ENCODE assay signal across 18 cellular contexts in genomic region chr20:4856022-4856755, GRCh38. TPM values are rescaled to one million over a fixed set of nuclear protein-coding genes. Genes with fewer than 3 reads are reported as not detected.
DNase-seq lines count a peak whose midpoint lies in the region; ATAC-seq and TF ChIP-seq lines count a peak whose summit lies in the region.
"Had no signal": no experiment of that assay in that cellular context is flagged by ENCODE, and none has a peak within 500 bp of the region (broad histone marks: within the 10 kb centered on the region; RNA-seq: fewer than 3 reads in every experiment).

No MANE protein-coding gene starts in this region.

- H3K4me1 Mint-ChIP-seq in activated naive CD4-positive, alpha-beta T cell treated with anti-CD3 and anti-CD28 coated beads, Interleukin-2, amount 10 ng/mL, durations not matched to agents 7 days and 5 days: no peaks in the 10 kb centered on the region
- no peaks in the 10 kb centered on the region for H3K4me1 Mint-ChIP-seq in osteocyte (ENCODE audit: unreplicated experiment)
- H3K4me1 Mint-ChIP-seq in CD4-positive, alpha-beta T cell (ENCODE audit: low read depth): peaks cover 4% of the 10 kb centered on the region
- no peaks in the 10 kb centered on the region for H3K4me1 Mint-ChIP-seq in Calu3 (ENCODE audit: low read depth, unreplicated experiment)

- H3K4me3 ChIP-seq in liver (ENCODE audit: low read depth in 1 of 3, low read length in 3 of 3) (no peak overlapping the region), vagina (no peak overlapping the region)
- H3K4me3 ChIP-seq: K562, SJSA1 had no signal

- peak overlapping the region; percentile 21 to 56 for H3K27ac ChIP-seq in liver (ENCODE audit: low read depth in 1 of 2, low read length in 2 of 2)
- no peak overlapping the region for H3K27ac ChIP-seq in CD4-positive, alpha-beta T cell (ENCODE audit: low read depth, low read length)
- H3K27ac ChIP-seq in vagina: no peak overlapping the region
- H3K27ac ChIP-seq: SJSA1 had no signal

- POLR2A ChIA-PET in CD4-positive, alpha-beta T cell (lab: Charles Lee): no interaction called here

- no peak for TF ChIP-seq POLR2A in vagina (IDR thresholded peaks at IDR 0.05)

- BruUV-seq in Calu3 (replicated peaks; lab: Mats Ljungman, UMichigan): no TSS peak

- CTCF ChIA-PET in activated naive CD4-positive, alpha-beta T cell treated with anti-CD3 and anti-CD28 coated beads, Interleukin-2, amount 10 ng/mL, durations not matched to agents 7 days and 5 days (lab: Charles Lee): no interaction called here
- CTCF ChIA-PET in CD4-positive, alpha-beta T cell (lab: Charles Lee): interaction anchor here (0.7 kb wide), 1 partner anchor 434 kb away, joined by 4 read pairs; no protein-coding TSS in a partner anchor
- CTCF ChIA-PET in Calu3 (lab: Charles Lee): interaction anchor here (0.6 kb wide), 1 partner anchor 493 kb away, joined by 3 read pairs; no protein-coding TSS in a partner anchor

- no peaks in the 10 kb centered on the region for H3K9me3 ChIP-seq in liver (ENCODE audit: control insufficient read depth in 4 of 4, low read length in 3 of 4)
- H3K9me3 ChIP-seq in CD4-positive, alpha-beta T cell (ENCODE audit: control insufficient read depth, low read length): no peaks in the 10 kb centered on the region
- no peaks in the 10 kb centered on the region for H3K9me3 ChIP-seq in vagina
- H3K9me3 ChIP-seq: SJSA1 had no signal

- no peak for ATAC-seq in CD4-positive, alpha-beta T cell (ENCODE audit: poor library complexity)
- ATAC-seq: K562, Right ventricle myocardium inferior had no signal

- WGBS in liver: 88% methylated on average over 19 of the region's 19 CpGs

- peak overlapping the region; percentile 8 for H3K27ac Mint-ChIP-seq in activated naive CD4-positive, alpha-beta T cell treated with anti-CD3 and anti-CD28 coated beads, Interleukin-2, amount 10 ng/mL, durations not matched to agents 7 days and 5 days
- no peak overlapping the region for H3K27ac Mint-ChIP-seq in osteocyte (ENCODE audit: unreplicated experiment)
- no peak overlapping the region for H3K27ac Mint-ChIP-seq in CD4-positive, alpha-beta T cell
- H3K27ac Mint-ChIP-seq in Calu3 (ENCODE audit: unreplicated experiment): no peak overlapping the region

- no peak overlapping the region for H3K9ac ChIP-seq in liver (ENCODE audit: low read depth in 1 of 2, low read length in 2 of 2)

- H3K36me3 ChIP-seq in liver (ENCODE audit: control insufficient read depth in 4 of 4, insufficient read depth in 3 of 4, low read depth in 1 of 4, low read length in 3 of 4) (peaks cover 13 to 58% (median 54%) of the 10 kb centered on the region in 4 donors), vagina (peaks cover 0 to 46% of the 10 kb centered on the region in 2 donors)

- TF ChIP-seq CTCF in liver (IDR thresholded peaks at IDR 0.05; ENCODE audit: low read depth, low read length, missing input control) (no peak), osteocyte (IDR thresholded peaks at IDR 0.05) (no peak), Calu3 (IDR thresholded peaks at IDR 0.05; ENCODE audit: unreplicated experiment) (no peak), vagina (IDR thresholded peaks at IDR 0.05) (no peak)
- no peak for TF ChIP-seq CTCF in CD4-positive, alpha-beta T cell (IDR thresholded peaks at IDR 0.05)

- DNase-seq in activated naive CD4-positive, alpha-beta T cell treated with anti-CD3 and anti-CD28 coated beads, Interleukin-2, amount 10 ng/mL, durations not matched to agents 7 days and 5 days: no peak
- DNase-seq in activated naive CD4-positive, alpha-beta T cell (lab: John Stamatoyannopoulos, UW): no peak
- DNase-seq in osteocyte (ENCODE audit: extremely low spot score, unreplicated experiment) (peak; percentile 51), Calu3 (no peak), vagina (ENCODE audit: extremely low spot score in 2 of 2) (no peak)
- no peak for DNase-seq in CD4-positive, alpha-beta T cell
- DNase-seq: MM.1S, NCI-H1048, NCI-H1417 treated with DMSO at 0.1 percent for 48 hours, NCI-H187 treated with DMSO at 0.1 percent for 48 hours, NCI-H2107, NCI-H446 treated with DMSO at 0.1 percent for 48 hours, NCI-H526 treated with DMSO at 0.1 percent for 48 hours had no signal

- H3K27me3 Mint-ChIP-seq in activated naive CD4-positive, alpha-beta T cell treated with anti-CD3 and anti-CD28 coated beads, Interleukin-2, amount 10 ng/mL, durations not matched to agents 7 days and 5 days: no peaks in the 10 kb centered on the region
- H3K27me3 Mint-ChIP-seq in osteocyte (ENCODE audit: unreplicated experiment): no peaks in the 10 kb centered on the region
- no peaks in the 10 kb centered on the region for H3K27me3 Mint-ChIP-seq in CD4-positive, alpha-beta T cell
- H3K27me3 Mint-ChIP-seq in Calu3 (ENCODE audit: unreplicated experiment): no peaks in the 10 kb centered on the region

- intact Hi-C loops in CD4-positive, alpha-beta T cell (cut with DNase I, micrococcal nuclease): no loop called here
- intact Hi-C loops in Calu3 (cut with micrococcal nuclease; ENCODE audit: unreplicated experiment): no loop called here
- intact Hi-C loops in vagina (cut with DNase I): no loop called here

- no peak overlapping the region for H3K4me3 Mint-ChIP-seq in activated naive CD4-positive, alpha-beta T cell treated with anti-CD3 and anti-CD28 coated beads, Interleukin-2, amount 10 ng/mL, durations not matched to agents 7 days and 5 days
- H3K4me3 Mint-ChIP-seq in osteocyte (ENCODE audit: unreplicated experiment): no peak overlapping the region
- H3K4me3 Mint-ChIP-seq in CD4-positive, alpha-beta T cell: no peak overlapping the region
- no peak overlapping the region for H3K4me3 Mint-ChIP-seq in Calu3 (ENCODE audit: low read depth, unreplicated experiment)
- H3K4me3 Mint-ChIP-seq: CD14-positive monocyte had no signal

- peaks cover 0 to 17% (median 6%) of the 10 kb centered on the region in 4 donors for H3K4me1 ChIP-seq in liver (ENCODE audit: control insufficient read depth in 4 of 4, insufficient read depth in 4 of 4, low read length in 3 of 4)
- H3K4me1 ChIP-seq in vagina: no peaks in the 10 kb centered on the region
- H3K4me1 ChIP-seq: SJSA1 had no signal

- H3K27me3 ChIP-seq in liver (ENCODE audit: control insufficient read depth in 4 of 4, insufficient read depth in 4 of 4, low read length in 3 of 4): no peaks in the 10 kb centered on the region
- no peaks in the 10 kb centered on the region for H3K27me3 ChIP-seq in CD4-positive, alpha-beta T cell (ENCODE audit: control insufficient read depth, insufficient read depth, low read length)
- no peaks in the 10 kb centered on the region for H3K27me3 ChIP-seq in vagina
- H3K27me3 ChIP-seq: SJSA1 had no signal

- H3K36me3 Mint-ChIP-seq in activated naive CD4-positive, alpha-beta T cell treated with anti-CD3 and anti-CD28 coated beads, Interleukin-2, amount 10 ng/mL, durations not matched to agents 7 days and 5 days: peaks cover 42% of the 10 kb centered on the region
- H3K36me3 Mint-ChIP-seq in osteocyte (ENCODE audit: unreplicated experiment): peaks cover 45% of the 10 kb centered on the region
- H3K36me3 Mint-ChIP-seq in CD4-positive, alpha-beta T cell (ENCODE audit: low read depth): peaks cover 86% of the 10 kb centered on the region
- no peaks in the 10 kb centered on the region for H3K36me3 Mint-ChIP-seq in Calu3 (ENCODE audit: insufficient read depth, unreplicated experiment)

- TF ChIP-seq RAD21 in liver (IDR thresholded peaks at IDR 0.05): no peak

- H3K9me3 Mint-ChIP-seq in activated naive CD4-positive, alpha-beta T cell treated with anti-CD3 and anti-CD28 coated beads, Interleukin-2, amount 10 ng/mL, durations not matched to agents 7 days and 5 days: no peaks in the 10 kb centered on the region
- no peaks in the 10 kb centered on the region for H3K9me3 Mint-ChIP-seq in osteocyte (ENCODE audit: unreplicated experiment)
- no peaks in the 10 kb centered on the region for H3K9me3 Mint-ChIP-seq in CD4-positive, alpha-beta T cell
- no peaks in the 10 kb centered on the region for H3K9me3 Mint-ChIP-seq in Calu3 (ENCODE audit: low read depth, unreplicated experiment)
- H3K9me3 Mint-ChIP-seq: CD14-positive monocyte had no signal

TF ChIP-seq in liver, 16 proteins besides CTCF, POLR2A, EP300 and RAD21 (continues in another document):
- TF ChIP-seq GABPA (IDR thresholded peaks at IDR 0.05 in 1 of 2, conservative IDR thresholded peaks at IDR 0.05 in 1 of 2) (no peak), TAF1 (conservative IDR thresholded peaks at IDR 0.05) (no peak), EGR1 (IDR thresholded peaks at IDR 0.05; ENCODE audit: low read depth in 2 of 2) (no peak), HNF4G (IDR thresholded peaks at IDR 0.05) (no peak), FOXA2 (IDR thresholded peaks at IDR 0.05) (no peak), HNF4A (conservative IDR thresholded peaks at IDR 0.05) (no peak), NR2F2 (IDR thresholded peaks at IDR 0.05) (no peak), ATF3 (IDR thresholded peaks at IDR 0.05) (no peak), JUND (IDR thresholded peaks at IDR 0.05) (no peak), SP1 (IDR thresholded peaks at IDR 0.05) (no peak), MAX (IDR thresholded peaks at IDR 0.05) (no peak), RXRA (IDR thresholded peaks at IDR 0.05) (no peak), FOXA1 (IDR thresholded peaks at IDR 0.05) (no peak)

RNA-seq across cellular contexts. Expression of gene RASSF2, which starts 32.8 kb away (rescaled TPM):
- total RNA-seq in liver (10 to 100 TPM in 1 of 2 donors, 1 to 10 TPM in 1; 7.2 to 14.6 TPM), osteocyte (1.3 and 1.5 TPM in 2 replicates), Calu3 (2022) (0.28 and 0.39 TPM in 2 replicates), vagina (9.3 TPM)
- polyA plus RNA-seq in liver: 1 to 10 TPM; 1.2 to 2.2 TPM
- total RNA-seq in CD4-positive, alpha-beta T cell: 10 to 100 TPM; 19.7 to 20.0 TPM

Comparison
In these comparisons a context has a peak if more than half of its experiments do, and no peak if none do; other contexts are left out.
1. H3K27ac ChIP-seq: peak in liver (2 of 2); none in CD4-positive, alpha-beta T cell (single experiment) and vagina (single experiment).